8 cellular contexts compared by ENCODE assay signal in genomic region chr5:76715734-76716455, GRCh38. TPM values are rescaled to one million over a fixed set of nuclear protein-coding genes. Genes with fewer than 3 reads are reported as not detected.
DNase-seq lines count a peak whose midpoint lies in the region; ATAC-seq, FAIRE-seq and TF ChIP-seq lines count a peak whose summit lies in the region.

Gene F2R (plus strand): TSS chr5:76716126. CDS start chr5:76716308, 182 bp downstream.

- peak within 1 kb of the TSS in 2 of 4 donors; percentile 6 to 50 for H3K27ac ChIP-seq in pancreas

- no peak for DNase-seq in AG09309 (ENCODE audit: low read depth)
- peak; percentile 44 for DNase-seq in SK-MEL-5 (ENCODE audit: low read depth, low spot score)
- peak; percentile 51 for DNase-seq in activated naive CD4-positive, alpha-beta T cell treated with anti-CD3 and anti-CD28 coated beads, Interleukin-2, amount 50 U/mL, for 16 hours
- DNase-seq in Right ventricle myocardium inferior (ENCODE audit: missing footprints) = peak; percentile 76
- peak in 5 of 6 donors; percentile 7 to 79 (median 29) for DNase-seq in pancreas
- no peak for DNase-seq in GOT3 (lab: John Stamatoyannopoulos, UW)

- peak within 1 kb of the TSS; percentile 84 for H3K4me3 ChIP-seq in AG09309 (ENCODE audit: control insufficient read depth, low read depth, low read length)
- peak within 1 kb of the TSS; percentile 47 to 63 (median 55) for H3K4me3 ChIP-seq in pancreas

- no peaks in the 10 kb centered on the region for H3K4me1 ChIP-seq in pancreas

- intact Hi-C loops in Right ventricle myocardium inferior (cut with DNase I) = loop anchor here (5.0 to 10.0 kb wide), 2 partner anchors 56 to 71 kb away; no protein-coding TSS in a partner anchor
- intact Hi-C loops in pancreas (cut with DNase I) = no loop called here

- in situ Hi-C loops in SK-MEL-5 (cut with HindIII; ENCODE audit: low pct_unique_long_range_greater_than_20kb, low sequenced_read_pairs) = no loop called here

- 0 to 1% methylated on average over 67 to 82 of the region's 82 CpGs for WGBS in pancreas, 2 donors

- no peaks in the 10 kb centered on the region for H3K9me3 ChIP-seq in pancreas

- no peak for FAIRE-seq in pancreas (lab: Jason Lieb, UNC)

- ATAC-seq in GM19023 (IDR thresholded peaks at IDR 0.05; ENCODE audit: unreplicated experiment) = peak; percentile 67
- peak; percentile 72 for ATAC-seq in HG03175 (IDR thresholded peaks at IDR 0.05; ENCODE audit: unreplicated experiment)
- peak; percentile 89 for ATAC-seq in Right ventricle myocardium inferior
- ATAC-seq in pancreas = peak; percentile 81 to 91 (median 87)

- TF ChIP-seq CTCF in AG09309 (IDR thresholded peaks at IDR 0.05; ENCODE audit: control insufficient read depth, insufficient read depth, low read depth, low read length, missing control alignments) (peak; percentile 34), pancreas (IDR thresholded peaks at IDR 0.05) (peak in 3 of 4 donors; percentile 13 to 31 (median 22))

- H3K27me3 ChIP-seq in pancreas = no peaks in the 10 kb centered on the region

- H3K36me3 ChIP-seq in pancreas = no peaks in the 10 kb centered on the region

RNA-seq across cellular contexts. Expression of gene F2R, which starts in this region (rescaled TPM):
- total RNA-seq in SK-MEL-5 (2014; rRNA removed; shearing (Covaris generic)) = 6.2 and 7.0 TPM in 2 replicates
- polyA plus RNA-seq in SK-MEL-5 (2015; cell fraction: cytosol; rRNA removed) = 9.5 and 11.7 TPM in 2 replicates
- 1.0 and 3.0 TPM in 2 replicates for polyA plus RNA-seq in SK-MEL-5 (2015; cell fraction: nucleus; rRNA removed)
- total RNA-seq in Right ventricle myocardium inferior (5.7 TPM), pancreas (10 to 100 TPM in 1 of 6 donors, 1 to 10 TPM in 3, under 1 TPM in 2; 0.51 to 15.0 (median 1.8) TPM)
- 1 to 10 TPM in 1 of 2 donors, under 1 TPM in 1; 0.38 to 1.9 TPM for polyA plus RNA-seq in pancreas

Comparison
In these comparisons a context has a peak if more than half of its experiments do, and no peak if none do; other contexts are left out.
1. DNase-seq: peak in SK-MEL-5 (single experiment), activated naive CD4-positive, alpha-beta T cell treated with anti-CD3 and anti-CD28 coated beads, Interleukin-2, amount 50 U/mL, for 16 hours (single experiment), Right ventricle myocardium inferior (single experiment) and pancreas (5 of 6); none in AG09309 (single experiment) and GOT3 (single experiment).
2. Peak in every context shown above with its lines, with median percentiles within 50 percentile points of each other: ATAC-seq.